Comparison of ENCODE assay signal across 8 cellular contexts in the genomic region with DNA sequence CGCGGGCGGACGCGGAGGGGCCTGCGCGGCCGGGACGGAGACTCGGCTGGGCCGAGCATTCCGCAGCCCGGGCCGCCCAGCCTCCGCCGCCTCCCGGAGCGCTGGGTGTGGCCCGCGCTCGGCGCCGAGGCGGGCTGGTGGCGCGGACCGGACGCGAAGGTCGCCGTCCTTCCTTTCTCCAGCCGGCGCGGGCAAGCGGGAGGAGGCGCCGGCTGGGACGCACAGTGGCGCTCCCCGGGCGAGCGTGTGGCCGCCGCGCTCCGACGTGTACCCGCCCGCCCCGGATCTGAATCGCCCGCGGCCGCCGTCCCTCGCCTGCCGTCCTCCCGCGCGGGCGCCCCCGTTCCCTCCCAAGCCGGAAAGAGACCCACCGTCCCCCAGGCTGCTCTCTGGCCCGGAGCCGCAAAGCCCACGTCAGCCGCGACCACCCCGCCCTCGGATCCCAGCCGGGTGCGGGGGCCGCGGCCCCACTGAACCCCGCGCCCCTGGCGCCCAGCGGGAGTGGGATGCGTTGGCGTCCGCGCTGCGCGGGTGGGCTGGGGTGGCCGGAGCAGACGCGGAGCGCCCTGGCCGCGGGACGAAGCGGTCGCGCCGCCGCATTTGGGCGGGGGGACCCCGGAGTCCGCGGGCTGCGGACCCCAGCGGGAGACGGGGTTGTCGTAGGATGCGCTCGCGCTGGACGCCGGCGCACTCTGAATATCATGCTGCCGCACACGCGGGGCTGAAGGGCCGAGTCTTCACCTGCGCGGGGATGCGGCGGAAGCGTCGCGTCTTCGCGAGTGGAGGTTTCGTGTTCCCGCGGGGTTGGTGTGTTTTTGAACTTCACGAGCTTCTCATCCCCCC. TPM values are rescaled to one million over a fixed set of nuclear protein-coding genes. Genes with fewer than 3 reads are reported as not detected.
DNase-seq lines count a peak whose midpoint lies in the region; ATAC-seq and TF ChIP-seq lines count a peak whose summit lies in the region.

No MANE protein-coding gene starts in this region.

- peaks cover 50% of the 10 kb centered on the region for H3K4me1 ChIP-seq in psoas muscle

- TF ChIP-seq CTCF in RWPE1 (conservative IDR thresholded peaks at IDR 0.05; ENCODE audit: low read depth), result no peak
- TF ChIP-seq CTCF in psoas muscle (IDR thresholded peaks at IDR 0.05), result no peak

- POLR2A ChIA-PET in RWPE1 (lab: Yijun Ruan, JAX; ENCODE audit: low non-redundant PET), result no interaction called here

- H3K27ac ChIP-seq in RWPE1 (peak overlapping the region; percentile 94), adipose tissue (ENCODE audit: low read depth, low read length) (peak overlapping the region; percentile 44), psoas muscle (peak overlapping the region; percentile 91)

- 0 to 1% (median 1%) methylated on average over 79 to 128 of the region's 128 CpGs for WGBS in adipose tissue, 3 donors
- 0% methylated on average over 68 to 128 of the region's 128 CpGs for WGBS in psoas muscle, 3 donors

- CTCF ChIA-PET in RWPE1 (lab: Yijun Ruan, JAX), result interaction anchor here (0.5 to 0.6 kb wide), 3 partner anchors 148 to 373 kb away, joined by 3 read pairs; no protein-coding TSS in a partner anchor

- DNase-seq in Ammon's horn (ENCODE audit: low spot score), result peak; percentile 44
- peak; percentile 23 for DNase-seq in RWPE1 (ENCODE audit: low spot score)
- DNase-seq in left ventricle myocardium superior, result peak; percentile 73
- peak; percentile 59 to 68 for DNase-seq in psoas muscle
- DNase-seq in GM19240 (ENCODE audit: insufficient read length, low spot score), result no peak

- ATAC-seq in GM18868 (IDR thresholded peaks at IDR 0.05; ENCODE audit: unreplicated experiment) (peak; percentile 49), HG03039 (IDR thresholded peaks at IDR 0.05; ENCODE audit: unreplicated experiment) (peak; percentile 45), left ventricle myocardium superior (peak; percentile 70), psoas muscle (peak; percentile 61 to 67 (median 64))

- no peaks in the 10 kb centered on the region for H3K27me3 ChIP-seq in psoas muscle (ENCODE audit: insufficient read depth in 3 of 3, low read length in 2 of 3)

- no peaks in the 10 kb centered on the region for H3K36me3 ChIP-seq in psoas muscle (ENCODE audit: insufficient read depth in 1 of 2, low read depth in 1 of 2)

- peak overlapping the region; percentile 90 for H3K4me3 ChIP-seq in psoas muscle

- intact Hi-C loops in left ventricle myocardium superior (cut with micrococcal nuclease), result no loop called here
- intact Hi-C loops in psoas muscle (cut with DNase I), result loop anchor here (2.0 to 10.0 kb wide), 5 partner anchors 148 to 326 kb away; no protein-coding TSS in a partner anchor

- H3K9me3 ChIP-seq in psoas muscle, result no peaks in the 10 kb centered on the region

RNA-seq across cellular contexts. Expression of a gene that starts 0.7 kb away (rescaled TPM):
- polyA plus RNA-seq in adipose tissue, result 10 to 100 TPM; 27.5 to 59.9 (median 30.5) TPM
- total RNA-seq in left ventricle myocardium superior, result 98.0 TPM
- 10 to 100 TPM; 34.2 to 60.2 (median 50.9) TPM for total RNA-seq in psoas muscle
- 100 to 1,000 TPM in 2 of 3 donors, 10 to 100 TPM in 1; 62.1 to 286 (median 172) TPM for polyA plus RNA-seq in psoas muscle

Comparison
In these comparisons a context has a peak if more than half of its experiments do, and no peak if none do; other contexts are left out.
1. H3K27ac ChIP-seq: peak in every context shown above with its lines; median percentile 94 in RWPE1; 91 in psoas muscle; 44 in adipose tissue.